ENCODE assay signal across 1 cellular context in genomic region chr11:34215806-34216453, GRCh38.
TF ChIP-seq lines count a peak whose summit lies in the region.

No MANE protein-coding gene starts in this region.

TF ChIP-seq in IMR-90, 13 proteins besides CTCF, POLR2A, EP300 and RAD21 (continued from another document):
- TF ChIP-seq CEBPB (IDR thresholded peaks at IDR 0.05; ENCODE audit: low read depth, low read length) (peak; percentile 18; the same call in 1 of the 2 replicates), MAZ (IDR thresholded peaks at IDR 0.05; ENCODE audit: borderline replicate concordance, low read depth, low read length) (no peak)
